In genomic region chr2:159615187-159615935, GRCh38 we compare ENCODE assay signal across 8 cellular contexts. TPM values are rescaled to one million over a fixed set of nuclear protein-coding genes. Genes with fewer than 3 reads are reported as not detected.
DNase-seq lines count a peak whose midpoint lies in the region; ATAC-seq, FAIRE-seq and TF ChIP-seq lines count a peak whose summit lies in the region.

No MANE protein-coding gene starts in this region.

- no peak for FAIRE-seq in D721Med (lab: Jason Lieb, UNC)

- H3K36me3 ChIP-seq in hepatocyte (replicated peaks; ENCODE audit: insufficient read depth, low read depth) (no peaks in the 10 kb centered on the region), psoas muscle (ENCODE audit: insufficient read depth in 1 of 2, low read depth in 1 of 2) (no peaks in the 10 kb centered on the region)

- in situ Hi-C loops in astrocyte of the spinal cord (cut with HindIII; ENCODE audit: low sequenced_read_pairs), result no loop called here

- no peaks in the 10 kb centered on the region for H3K27me3 ChIP-seq in hepatocyte
- H3K27me3 ChIP-seq in psoas muscle (ENCODE audit: insufficient read depth in 3 of 3, low read length in 2 of 3), result no peaks in the 10 kb centered on the region

- WGBS in hepatocyte (ENCODE audit: low lambda C conversion rate, missing lambda C conversion rate), result under 1% methylated on average over 23 of the region's 45 CpGs
- 0 to 2% (median 1%) methylated on average over 34 to 45 of the region's 45 CpGs for WGBS in psoas muscle, 3 donors

- H3K4me3 ChIP-seq in astrocyte of the spinal cord (ENCODE audit: low read depth, low read length), result peak overlapping the region; percentile 58
- peak overlapping the region; percentile 64 for H3K4me3 ChIP-seq in hepatocyte
- H3K4me3 ChIP-seq in psoas muscle, result peak overlapping the region; percentile 83

- H3K4me2 ChIP-seq in hepatocyte, result peak overlapping the region; percentile 73

- H3K4me1 ChIP-seq in hepatocyte (ENCODE audit: insufficient read depth) (peaks cover 37% of the 10 kb centered on the region), psoas muscle (peaks cover 30% of the 10 kb centered on the region)

- peak overlapping the region; percentile 53 for H2AFZ ChIP-seq in hepatocyte

- peak overlapping the region; percentile 99 for H3K27ac ChIP-seq in hepatocyte
- H3K27ac ChIP-seq in psoas muscle, result peak overlapping the region; percentile 92

- intact Hi-C loops in psoas muscle (cut with DNase I), result loop anchor here (1.0 to 5.0 kb wide), 3 partner anchors 97 to 103 kb away; partner anchors contain the start of gene MARCHF7 (in 1 of the 2)

- H4K20me1 ChIP-seq in hepatocyte (ENCODE audit: insufficient read depth, poor library complexity, severe bottlenecking), result no peaks in the 10 kb centered on the region

- H3K79me2 ChIP-seq in hepatocyte, result peaks cover 64% of the 10 kb centered on the region

- TF ChIP-seq CTCF in astrocyte of the spinal cord (IDR thresholded peaks at IDR 0.05; ENCODE audit: low read depth, low read length) (no peak), hepatocyte (IDR thresholded peaks at IDR 0.05; ENCODE audit: poor library complexity) (peak; percentile 1), psoas muscle (IDR thresholded peaks at IDR 0.05) (no peak), D721Med (IDR thresholded peaks at IDR 0.05; ENCODE audit: insufficient read depth, missing control alignments) (no peak)

- DNase-seq in NCI-H1694 (lab: John Stamatoyannopoulos, UW) (peak; percentile 88), T-helper 1 cell (peak; percentile 7 to 18 (median 14)), astrocyte of the spinal cord (ENCODE audit: low read depth, low spot score) (peak; percentile 95), hepatocyte (ENCODE audit: low spot score) (peak; percentile 96), psoas muscle (peak; percentile 92 to 95), D721Med (ENCODE audit: insufficient read length, low spot score) (no peak)

- H3K9me3 ChIP-seq in hepatocyte (ENCODE audit: low read depth) (no peaks in the 10 kb centered on the region), psoas muscle (no peaks in the 10 kb centered on the region)

- H3K9me2 ChIP-seq in hepatocyte (replicated peaks; ENCODE audit: insufficient read depth), result no peaks in the 10 kb centered on the region

- ATAC-seq in GM18502 (IDR thresholded peaks at IDR 0.05; ENCODE audit: poor library complexity, unreplicated experiment) (peak; percentile 74), HG02852 (IDR thresholded peaks at IDR 0.05; ENCODE audit: unreplicated experiment) (peak; percentile 79), psoas muscle (peak; percentile 90 to 96 (median 93))

RNA-seq across cellular contexts. Expression of gene BAZ2B, which starts 1.0 kb away (rescaled TPM):
- total RNA-seq in hepatocyte (83.3 and 115 TPM in 2 replicates), psoas muscle (10 to 100 TPM; 22.7 to 27.0 (median 25.3) TPM)
- polyA plus RNA-seq in hepatocyte (40.7 and 52.1 TPM in 2 replicates), psoas muscle (10 to 100 TPM in 1 of 3 donors, 1 to 10 TPM in 2; 7.5 to 12.3 (median 9.0) TPM)
